8 cellular contexts compared by ENCODE assay signal in genomic region chr14:102085944-102086343, GRCh38. TPM values are rescaled to one million over a fixed set of nuclear protein-coding genes. Genes with fewer than 3 reads are reported as not detected.
DNase-seq lines count a peak whose midpoint lies in the region; ATAC-seq, FAIRE-seq and TF ChIP-seq lines count a peak whose summit lies in the region.
"Not testable (repeated sequence)": the region's sequence is repeated elsewhere in the genome, so short reads cannot be mapped to it uniquely, and the experiment has no call there.

No MANE protein-coding gene starts in this region.

- H3K36me3 ChIP-seq in muscle layer of colon (ENCODE audit: insufficient read depth, low read length) (peaks cover 50% of the 10 kb centered on the region), skeletal muscle satellite cell (ENCODE audit: insufficient read depth, low read length) (peaks cover 53% of the 10 kb centered on the region)

- H3K36me3 Mint-ChIP-seq in activated naive CD4-positive, alpha-beta T cell treated with anti-CD3 and anti-CD28 coated beads, Interleukin-2, amount 50 U/mL, for 24 hours = peaks cover 45% of the 10 kb centered on the region

- peak overlapping the region; percentile 98 for H3K4me3 Mint-ChIP-seq in activated naive CD4-positive, alpha-beta T cell treated with anti-CD3 and anti-CD28 coated beads, Interleukin-2, amount 50 U/mL, for 24 hours

- not testable (repeated sequence) for ATAC-seq in A549, right cardiac atrium

- CTCF ChIA-PET in A549 (lab: Yijun Ruan, JAX) = interaction anchor here (1.5 to 2.3 kb wide), 2 partner anchors 38 to 125 kb away, joined by 3 to 9 read pairs; no protein-coding TSS in a partner anchor
- CTCF ChIA-PET in RWPE1 (lab: Yijun Ruan, JAX) = not testable (repeated sequence)

- H3K27me3 ChIP-seq in dorsolateral prefrontal cortex; right cardiac atrium (ENCODE audit: control insufficient read depth, insufficient read depth); muscle layer of colon (ENCODE audit: control insufficient read depth in 1 of 2, insufficient read depth in 2 of 2, low read length in 2 of 2); skeletal muscle satellite cell (ENCODE audit: control insufficient read depth, insufficient read depth, low read length): not testable (repeated sequence)

- not testable (repeated sequence) for TF ChIP-seq RAD21 in A549 (conservative IDR thresholded peaks at IDR 0.05 in 1 of 2, IDR thresholded peaks at IDR 0.05 in 1 of 2)

- H3K27ac Mint-ChIP-seq in activated naive CD4-positive, alpha-beta T cell treated with anti-CD3 and anti-CD28 coated beads, Interleukin-2, amount 50 U/mL, for 24 hours = peak overlapping the region; percentile 92

- not testable (repeated sequence) for TF ChIP-seq POLR2A in A549 (IDR thresholded peaks at IDR 0.05; ENCODE audit: low read length); H54 (IDR thresholded peaks at IDR 0.05; ENCODE audit: low read depth, low read length)

- TF ChIP-seq CTCF in A549 (IDR thresholded peaks at IDR 0.05); RWPE1 (conservative IDR thresholded peaks at IDR 0.05; ENCODE audit: low read depth); dorsolateral prefrontal cortex (IDR thresholded peaks at IDR 0.05 in 54 of 56, conservative IDR thresholded peaks at IDR 0.05 in 2 of 56; ENCODE audit: low read depth in 1 of 56, partially characterized antibody in 56 of 56): not testable (repeated sequence)

- peak overlapping the region; percentile 77 for H3K4me2 ChIP-seq in A549
- peak overlapping the region; percentile 94 for H3K4me2 ChIP-seq in skeletal muscle satellite cell (ENCODE audit: low read length)

- POLR2A ChIA-PET in A549 (lab: Yijun Ruan, JAX) = not testable (repeated sequence)
- POLR2A ChIA-PET in RWPE1 (lab: Yijun Ruan, JAX; ENCODE audit: low non-redundant PET) = interaction anchor here (0.6 kb wide), 2 partner anchors 48 to 170 kb away, joined by 3 to 5 read pairs; no protein-coding TSS in a partner anchor

- peaks cover 59% of the 10 kb centered on the region for H3K4me1 Mint-ChIP-seq in activated naive CD4-positive, alpha-beta T cell treated with anti-CD3 and anti-CD28 coated beads, Interleukin-2, amount 50 U/mL, for 24 hours

- not testable (repeated sequence) for H3K27me3 Mint-ChIP-seq in activated naive CD4-positive, alpha-beta T cell treated with anti-CD3 and anti-CD28 coated beads, Interleukin-2, amount 50 U/mL, for 24 hours

- H3K9me3 Mint-ChIP-seq in activated naive CD4-positive, alpha-beta T cell treated with anti-CD3 and anti-CD28 coated beads, Interleukin-2, amount 50 U/mL, for 24 hours = not testable (repeated sequence)

- peak overlapping the region; percentile 97 for H3K4me3 ChIP-seq in A549
- peak overlapping the region; percentile 65 to 99 (median 84) for H3K4me3 ChIP-seq in dorsolateral prefrontal cortex
- peak overlapping the region; percentile 100 for H3K4me3 ChIP-seq in right cardiac atrium (ENCODE audit: low read length)
- H3K4me3 ChIP-seq in muscle layer of colon (ENCODE audit: low read depth in 1 of 2, low read length in 2 of 2) = peak overlapping the region; percentile 83 to 90
- H3K4me3 ChIP-seq in skeletal muscle satellite cell (ENCODE audit: low read length) = peak overlapping the region; percentile 89

- DNase-seq in A549 (ENCODE audit: low read depth in 1 of 2, low spot score in 1 of 2); H54 (ENCODE audit: insufficient read length, low spot score); RWPE1 (ENCODE audit: low spot score); dorsolateral prefrontal cortex; right cardiac atrium: not testable (repeated sequence)

- FAIRE-seq in A549 (lab: Jason Lieb, UNC) = not testable (repeated sequence)
- peak; percentile 58 for FAIRE-seq in H54 (lab: Jason Lieb, UNC)

- peak overlapping the region; percentile 98 for H3K9ac ChIP-seq in muscle layer of colon (ENCODE audit: low read length)
- H3K9ac ChIP-seq in skeletal muscle satellite cell (ENCODE audit: low read depth, low read length) = peak overlapping the region; percentile 99

- H3K27ac ChIP-seq in A549 = peak overlapping the region; percentile 95 to 97
- H3K27ac ChIP-seq in RWPE1 = peak overlapping the region; percentile 93
- H3K27ac ChIP-seq in dorsolateral prefrontal cortex = peak overlapping the region; percentile 70 to 100 (median 100)
- H3K27ac ChIP-seq in right cardiac atrium (ENCODE audit: low read length) = peak overlapping the region; percentile 96
- peak overlapping the region; percentile 71 for H3K27ac ChIP-seq in muscle layer of colon (ENCODE audit: low read depth, low read length)

- intact Hi-C loops in dorsolateral prefrontal cortex (cut with DNase I) (loop anchor here (2.0 to 5.0 kb wide), 5 partner anchors 39 to 231 kb away; partner anchors contain the start of genes DYNC1H1 (in 2 of the 2) and ZNF839 (in 1 of the 2)), right cardiac atrium (cut with DNase I) (loop anchor here in 2 of 4 donors (10.0 kb wide), 2 partner anchors 121 to 229 kb away; partner anchors contain the start of genes DYNC1H1 (in 1 of the 2) and ZNF839 (in 1 of the 2))

- under 1% methylated on average over 8 of the region's 8 CpGs for WGBS in A549 (ENCODE audit: missing lambda C conversion rate)
- 4% methylated on average over 8 of the region's 8 CpGs for whole genome bisulfite sequencing in right cardiac atrium

- TF ChIP-seq EP300 in A549 (IDR thresholded peaks at IDR 0.05) = not testable (repeated sequence)

- H3K9me3 ChIP-seq in A549; right cardiac atrium (ENCODE audit: control insufficient read depth, low read length); muscle layer of colon (ENCODE audit: low read length); skeletal muscle satellite cell (replicated peaks; ENCODE audit: low read length): not testable (repeated sequence)

- H3K4me1 ChIP-seq in A549 = peaks cover 46% of the 10 kb centered on the region
- not testable (repeated sequence) for H3K4me1 ChIP-seq in right cardiac atrium (ENCODE audit: control insufficient read depth, insufficient read depth, low read length)
- peaks cover 37% of the 10 kb centered on the region for H3K4me1 ChIP-seq in muscle layer of colon (ENCODE audit: insufficient read depth, low read length)
- peaks cover 40% of the 10 kb centered on the region for H3K4me1 ChIP-seq in skeletal muscle satellite cell (ENCODE audit: control insufficient read depth, insufficient read depth, low read length)

RNA-seq across cellular contexts. Expression of gene HSP90AA1, which starts 0.9 kb away (rescaled TPM):
- polyA plus RNA-seq in A549 (2011; rRNA removed) (944 and 1,087 TPM in 2 replicates), A549 (2017; fragmentation: RNase III; extraction: RNeasy Plus Mini Kit Qiagen cat#74134 plus additional on column Dnase treatment) (1,680 to 2,326 TPM (median 1,864 TPM) in 3 replicates), right cardiac atrium (504 TPM)
- polyA plus RNA-seq in A549 (2012; cell fraction: cytosol; rRNA removed) = 384 and 510 TPM in 2 replicates
- 279 and 366 TPM in 2 replicates for polyA plus RNA-seq in A549 (2012; cell fraction: nucleus; rRNA removed)
- polyA minus RNA-seq in A549 (2011; rRNA and poly(A)+ RNA removed) = 429 and 465 TPM in 2 replicates
- total RNA-seq in dorsolateral prefrontal cortex (1,000 to 10,000 TPM in 30 of 120 experiments, 100 to 1,000 TPM in 90; 420 to 2,880 (median 848) TPM), right cardiac atrium (100 to 1,000 TPM; 381 to 731 (median 541) TPM)
- total RNA-seq in skeletal muscle satellite cell (2012; rRNA removed) = 439 and 496 TPM in 2 replicates

RNA-seq across cellular contexts. Expression of gene WDR20, which starts 53.8 kb away (rescaled TPM):
- polyA plus RNA-seq in A549 (2011; rRNA removed) (17.6 and 20.6 TPM in 2 replicates), A549 (2017; fragmentation: RNase III; extraction: RNeasy Plus Mini Kit Qiagen cat#74134 plus additional on column Dnase treatment) (19.5 to 21.6 TPM (median 20.4 TPM) in 3 replicates), right cardiac atrium (13.2 TPM)
- polyA plus RNA-seq in A549 (2012; cell fraction: cytosol; rRNA removed) = 13.3 and 15.1 TPM in 2 replicates
- 14.8 and 18.4 TPM in 2 replicates for polyA plus RNA-seq in A549 (2012; cell fraction: nucleus; rRNA removed)
- polyA minus RNA-seq in A549 (2011; rRNA and poly(A)+ RNA removed) = 29.8 and 33.4 TPM in 2 replicates
- total RNA-seq in dorsolateral prefrontal cortex (10 to 100 TPM; 35.1 to 88.2 (median 50.0) TPM), right cardiac atrium (10 to 100 TPM; 21.9 to 27.3 (median 22.4) TPM)
- 12.9 and 15.9 TPM in 2 replicates for total RNA-seq in skeletal muscle satellite cell (2012; rRNA removed)
